Comparison of ENCODE assay signal across 17 cellular contexts in the genomic region with DNA sequence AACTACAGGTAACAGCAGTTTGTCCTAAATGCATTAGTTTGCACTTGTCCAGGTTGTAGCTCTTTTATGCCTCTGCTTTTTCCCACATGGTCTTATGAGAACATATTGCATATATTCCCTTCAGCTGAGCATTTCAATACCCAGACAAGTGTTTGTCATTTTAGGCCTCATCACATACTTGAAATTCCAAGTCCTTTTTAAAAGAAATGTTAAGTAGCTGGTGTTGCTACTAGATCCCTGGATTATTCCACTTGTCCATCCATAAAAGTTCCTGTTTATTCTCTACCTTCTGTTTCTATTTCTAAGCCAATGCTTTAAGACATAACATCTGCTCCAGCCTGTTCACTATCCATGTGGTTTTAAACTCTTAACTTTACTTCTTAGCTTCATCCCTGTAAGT.
"Had no signal": no experiment of that assay in that cellular context is flagged by ENCODE, and none has a peak within 500 bp of the region (broad histone marks: within the 10 kb centered on the region; RNA-seq: fewer than 3 reads in every experiment).

No MANE protein-coding gene starts in this region.

- H3K27me3 Mint-ChIP-seq: activated CD4-positive, alpha-beta T cell treated with anti-CD3 and anti-CD28 coated beads, Interleukin-2, amount 10 ng/mL, durations not matched to agents 7 days and 5 days; activated naive CD4-positive, alpha-beta T cell treated with anti-CD3 and anti-CD28 coated beads, Interleukin-2, amount 50 U/mL, for 24 hours; natural killer cell treated with Interleukin-12 subunit alpha and Interleukin-12 subunit beta and Interleukin-15 and Interleukin-18, amount 100 ng/mL, for 72 hours had no signal

- H3K27ac Mint-ChIP-seq: activated CD4-positive, alpha-beta T cell treated with anti-CD3 and anti-CD28 coated beads, Interleukin-2, amount 10 ng/mL, durations not matched to agents 7 days and 5 days; activated naive CD4-positive, alpha-beta T cell treated with anti-CD3 and anti-CD28 coated beads, Interleukin-2, amount 50 U/mL, for 24 hours; activated T-cell treated with anti-CD3 and anti-CD28 coated beads, Interleukin-2, amount 50 U/mL, for 72 hours; immature natural killer cell; natural killer cell treated with Interleukin-12 subunit alpha and Interleukin-12 subunit beta and Interleukin-15 and Interleukin-18, amount 100 ng/mL, for 72 hours had no signal

- H3K36me3 Mint-ChIP-seq: activated naive CD4-positive, alpha-beta T cell treated with anti-CD3 and anti-CD28 coated beads, Interleukin-2, amount 50 U/mL, for 24 hours; immature natural killer cell; natural killer cell treated with Interleukin-12 subunit alpha and Interleukin-12 subunit beta and Interleukin-15 and Interleukin-18, amount 100 ng/mL, for 72 hours had no signal

- H3K36me3 ChIP-seq: uterus had no signal

- H3K9me3 ChIP-seq: ascending aorta, heart right ventricle, tibial nerve, uterus had no signal

- DNase-seq: activated CD4-positive, alpha-beta T cell treated with anti-CD3 and anti-CD28 coated beads, Interleukin-2, amount 10 ng/mL, durations not matched to agents 7 days and 5 days; activated CD8-positive, alpha-beta memory T cell treated with anti-CD3 and anti-CD28 coated beads, Interleukin-2, amount 50 U/mL, for 48 hours; activated gamma-delta T cell; activated T-cell treated with anti-CD3 and anti-CD28 coated beads, Interleukin-2, amount 50 U/mL, for 72 hours; effector CD4-positive, alpha-beta T cell; heart right ventricle; immature natural killer cell; nucleus accumbens; stimulated activated CD4-positive, alpha-beta T cell treated with anti-CD3 and anti-CD28 coated beads, Interleukin-2, amount 100 ng/mL, for 24 hours; stimulated activated naive CD4-positive, alpha-beta T cell treated with Interleukin-2 at 50 U/mL for 16 hours; T-helper 1 cell; T1000; uterus had no signal

- H3K4me3 Mint-ChIP-seq: activated CD4-positive, alpha-beta T cell treated with anti-CD3 and anti-CD28 coated beads, Interleukin-2, amount 10 ng/mL, durations not matched to agents 7 days and 5 days; activated naive CD4-positive, alpha-beta T cell treated with anti-CD3 and anti-CD28 coated beads, Interleukin-2, amount 50 U/mL, for 24 hours; activated T-cell treated with anti-CD3 and anti-CD28 coated beads, Interleukin-2, amount 50 U/mL, for 72 hours; immature natural killer cell; natural killer cell treated with Interleukin-12 subunit alpha and Interleukin-12 subunit beta and Interleukin-15 and Interleukin-18, amount 100 ng/mL, for 72 hours had no signal

- H3K4me3 ChIP-seq: ascending aorta, heart right ventricle, tibial nerve, uterus had no signal

- ATAC-seq: activated T-cell treated with anti-CD3 and anti-CD28 coated beads, Interleukin-2, amount 50 U/mL, for 72 hours; heart right ventricle; natural killer cell treated with Interleukin-12 subunit alpha and Interleukin-12 subunit beta and Interleukin-15 and Interleukin-18, amount 100 ng/mL, for 72 hours had no signal

- H3K4me1 ChIP-seq: ascending aorta, heart right ventricle, tibial nerve, uterus had no signal

- H3K27ac ChIP-seq: ascending aorta, heart right ventricle, tibial nerve, uterus had no signal

- H3K27me3 ChIP-seq: ascending aorta, heart right ventricle, tibial nerve, uterus had no signal

- H3K9me3 Mint-ChIP-seq: activated CD4-positive, alpha-beta T cell treated with anti-CD3 and anti-CD28 coated beads, Interleukin-2, amount 10 ng/mL, durations not matched to agents 7 days and 5 days; activated naive CD4-positive, alpha-beta T cell treated with anti-CD3 and anti-CD28 coated beads, Interleukin-2, amount 50 U/mL, for 24 hours; activated T-cell treated with anti-CD3 and anti-CD28 coated beads, Interleukin-2, amount 50 U/mL, for 72 hours; immature natural killer cell; natural killer cell treated with Interleukin-12 subunit alpha and Interleukin-12 subunit beta and Interleukin-15 and Interleukin-18, amount 100 ng/mL, for 72 hours had no signal
